In genomic region chr9:42323406-42323805, GRCh38 we compare ENCODE assay signal across 2 cellular contexts.
TF ChIP-seq lines count a peak whose summit lies in the region.

No MANE protein-coding gene starts in this region.

TF ChIP-seq in WTC11, 78 proteins besides CTCF, POLR2A, EP300 and RAD21:
- TF ChIP-seq ZNF423 (CRISPR knock-in tag; IDR thresholded peaks at IDR 0.05), result peak; percentile 94

TF ChIP-seq in H1, 55 proteins besides CTCF, POLR2A, EP300 and RAD21:
- TF ChIP-seq TCF12 (IDR thresholded peaks at IDR 0.05; ENCODE audit: low read depth, low read length) (0 out of 2 replicates have a peak, but pooled peaks have one; percentile 58), YY1 (IDR thresholded peaks at IDR 0.05; ENCODE audit: low read depth, low read length) (peak; percentile 22; the same call in 1 of the 2 replicates), HDAC2 (IDR thresholded peaks at IDR 0.05; ENCODE audit: borderline replicate concordance in 1 of 2, low read depth in 2 of 2, low read length in 2 of 2) (peak in 1 of 2 experiments; percentile 62; a peak in 1 of 4 replicates), NANOG (IDR thresholded peaks at IDR 0.05; ENCODE audit: insufficient read depth, low read depth, low read length, poor library complexity, severe bottlenecking) (peak; percentile 65), CREB1 (IDR thresholded peaks at IDR 0.05) (peak; percentile 55; the same call in 1 of the 2 replicates)
